Comparison of ENCODE assay signal across 1 cellular context in genomic region chr9:88540364-88540763, GRCh38.
TF ChIP-seq lines count a peak whose summit lies in the region.

No MANE protein-coding gene starts in this region.

TF ChIP-seq in GM12878, 131 proteins besides CTCF, POLR2A, EP300 and RAD21 (continued from another document):
- no peak for TF ChIP-seq ZBTB40 (IDR thresholded peaks at IDR 0.05; ENCODE audit: borderline replicate concordance)
